In the genomic region with DNA sequence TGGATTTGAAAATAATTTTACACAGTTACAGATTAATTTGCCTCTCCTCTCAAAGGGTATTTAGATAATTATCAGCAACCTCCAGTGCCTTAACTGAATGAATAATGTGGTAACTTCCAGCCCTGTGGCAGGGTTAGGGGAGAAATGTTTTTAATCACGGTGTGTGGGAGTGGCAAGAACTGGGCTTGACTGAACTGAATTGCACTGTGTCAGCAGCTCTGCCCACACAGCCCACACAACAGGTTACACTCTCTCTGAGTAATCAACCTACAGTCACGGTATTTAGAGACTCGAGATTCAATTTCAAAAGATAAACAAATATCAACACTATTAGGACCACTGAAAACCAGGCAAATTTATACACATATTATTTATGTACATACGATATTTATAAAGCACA, we compare ENCODE assay signal across 14 cellular contexts.
DNase-seq lines count a peak whose midpoint lies in the region; TF ChIP-seq lines count a peak whose summit lies in the region.
"Had no signal": no experiment of that assay in that cellular context is flagged by ENCODE, and none has a peak within 500 bp of the region (broad histone marks: within the 10 kb centered on the region; RNA-seq: fewer than 3 reads in every experiment).

No MANE protein-coding gene starts in this region.

- H3K27me3 Mint-ChIP-seq in Calu3 (ENCODE audit: unreplicated experiment): no peaks in the 10 kb centered on the region
- no peaks in the 10 kb centered on the region for H3K27me3 Mint-ChIP-seq in activated CD4-positive, alpha-beta T cell treated with anti-CD3 and anti-CD28 coated beads, Interleukin-2, amount 10 ng/mL, durations not matched to agents 7 days and 5 days
- H3K27me3 Mint-ChIP-seq: activated naive CD4-positive, alpha-beta T cell treated with anti-CD3 and anti-CD28 coated beads, Interleukin-2, amount 10 ng/mL, durations not matched to agents 7 days and 5 days had no signal

- H3K4me1 Mint-ChIP-seq in Calu3 (ENCODE audit: low read depth, unreplicated experiment): peaks cover 8% of the 10 kb centered on the region
- no peaks in the 10 kb centered on the region for H3K4me1 Mint-ChIP-seq in activated CD4-positive, alpha-beta T cell treated with anti-CD3 and anti-CD28 coated beads, Interleukin-2, amount 10 ng/mL, durations not matched to agents 7 days and 5 days
- H3K4me1 Mint-ChIP-seq: activated naive CD4-positive, alpha-beta T cell treated with anti-CD3 and anti-CD28 coated beads, Interleukin-2, amount 10 ng/mL, durations not matched to agents 7 days and 5 days; natural killer cell had no signal

- CTCF ChIA-PET in Calu3 (lab: Charles Lee): interaction anchor here (0.7 kb wide), 1 partner anchor 214 kb away, joined by 3 read pairs; no protein-coding TSS in a partner anchor
- CTCF ChIA-PET in activated CD4-positive, alpha-beta T cell treated with anti-CD3 and anti-CD28 coated beads, Interleukin-2, amount 10 ng/mL, durations not matched to agents 7 days and 5 days (lab: Charles Lee): no interaction called here

- POLR2A ChIA-PET in activated CD4-positive, alpha-beta T cell treated with anti-CD3 and anti-CD28 coated beads, Interleukin-2, amount 10 ng/mL, durations not matched to agents 7 days and 5 days (lab: Charles Lee): no interaction called here

- peaks cover 4% of the 10 kb centered on the region for H3K9me3 Mint-ChIP-seq in Calu3 (ENCODE audit: low read depth, unreplicated experiment)
- H3K9me3 Mint-ChIP-seq in activated CD4-positive, alpha-beta T cell treated with anti-CD3 and anti-CD28 coated beads, Interleukin-2, amount 10 ng/mL, durations not matched to agents 7 days and 5 days: peaks cover 6% of the 10 kb centered on the region
- H3K9me3 Mint-ChIP-seq: activated naive CD4-positive, alpha-beta T cell treated with anti-CD3 and anti-CD28 coated beads, Interleukin-2, amount 10 ng/mL, durations not matched to agents 7 days and 5 days had no signal

- BruUV-seq in Calu3 (replicated peaks; lab: Mats Ljungman, UMichigan): no TSS peak

- intact Hi-C loops in Calu3 (cut with micrococcal nuclease; ENCODE audit: unreplicated experiment): no loop called here

- TF ChIP-seq CTCF in Calu3 (IDR thresholded peaks at IDR 0.05; ENCODE audit: unreplicated experiment): no peak

- H3K4me3 Mint-ChIP-seq in Calu3 (ENCODE audit: low read depth, unreplicated experiment): no peak overlapping the region
- no peak overlapping the region for H3K4me3 Mint-ChIP-seq in activated CD4-positive, alpha-beta T cell treated with anti-CD3 and anti-CD28 coated beads, Interleukin-2, amount 10 ng/mL, durations not matched to agents 7 days and 5 days
- H3K4me3 Mint-ChIP-seq: activated naive CD4-positive, alpha-beta T cell treated with anti-CD3 and anti-CD28 coated beads, Interleukin-2, amount 10 ng/mL, durations not matched to agents 7 days and 5 days; natural killer cell had no signal

- H3K27ac Mint-ChIP-seq in Calu3 (ENCODE audit: unreplicated experiment): no peak overlapping the region
- no peak overlapping the region for H3K27ac Mint-ChIP-seq in activated CD4-positive, alpha-beta T cell treated with anti-CD3 and anti-CD28 coated beads, Interleukin-2, amount 10 ng/mL, durations not matched to agents 7 days and 5 days
- H3K27ac Mint-ChIP-seq: activated naive CD4-positive, alpha-beta T cell treated with anti-CD3 and anti-CD28 coated beads, Interleukin-2, amount 10 ng/mL, durations not matched to agents 7 days and 5 days; natural killer cell had no signal

- DNase-seq in Calu3 (peak; percentile 17), H4 (ENCODE audit: low spot score) (peak; percentile 26), SK-N-DZ (ENCODE audit: low spot score) (peak; percentile 5), kidney tubule cell (ENCODE audit: low spot score) (peak; percentile 36), HCEC 1CT (no peak), NCI-H2171 (lab: John Stamatoyannopoulos, UW) (no peak)
- DNase-seq in activated CD4-positive, alpha-beta T cell treated with anti-CD3 and anti-CD28 coated beads, Interleukin-2, amount 10 ng/mL, durations not matched to agents 7 days and 5 days: no peak
- DNase-seq: activated naive CD4-positive, alpha-beta T cell treated with anti-CD3 and anti-CD28 coated beads, Interleukin-2, amount 10 ng/mL, durations not matched to agents 7 days and 5 days; brain microvascular endothelial cell; DMS79 treated with DMSO at 0.1 percent for 48 hours; natural killer cell; NCI-H187 treated with DMSO at 0.1 percent for 48 hours; NCI-H526 treated with DMSO at 0.1 percent for 48 hours; RPMI8226 had no signal

- no peaks in the 10 kb centered on the region for H3K36me3 Mint-ChIP-seq in Calu3 (ENCODE audit: insufficient read depth, unreplicated experiment)
- no peaks in the 10 kb centered on the region for H3K36me3 Mint-ChIP-seq in activated CD4-positive, alpha-beta T cell treated with anti-CD3 and anti-CD28 coated beads, Interleukin-2, amount 10 ng/mL, durations not matched to agents 7 days and 5 days (ENCODE audit: low read depth)
- H3K36me3 Mint-ChIP-seq: activated naive CD4-positive, alpha-beta T cell treated with anti-CD3 and anti-CD28 coated beads, Interleukin-2, amount 10 ng/mL, durations not matched to agents 7 days and 5 days; natural killer cell had no signal

Comparison
In these comparisons a context has a peak if more than half of its experiments do, and no peak if none do; other contexts are left out.
1. DNase-seq: peak in Calu3 (single experiment), H4 (single experiment), SK-N-DZ (single experiment) and kidney tubule cell (single experiment); none in activated CD4-positive, alpha-beta T cell treated with anti-CD3 and anti-CD28 coated beads, Interleukin-2, amount 10 ng/mL, durations not matched to agents 7 days and 5 days (single experiment), HCEC 1CT (single experiment) and NCI-H2171 (single experiment).